16 cellular contexts compared by ENCODE assay signal in the genomic region with DNA sequence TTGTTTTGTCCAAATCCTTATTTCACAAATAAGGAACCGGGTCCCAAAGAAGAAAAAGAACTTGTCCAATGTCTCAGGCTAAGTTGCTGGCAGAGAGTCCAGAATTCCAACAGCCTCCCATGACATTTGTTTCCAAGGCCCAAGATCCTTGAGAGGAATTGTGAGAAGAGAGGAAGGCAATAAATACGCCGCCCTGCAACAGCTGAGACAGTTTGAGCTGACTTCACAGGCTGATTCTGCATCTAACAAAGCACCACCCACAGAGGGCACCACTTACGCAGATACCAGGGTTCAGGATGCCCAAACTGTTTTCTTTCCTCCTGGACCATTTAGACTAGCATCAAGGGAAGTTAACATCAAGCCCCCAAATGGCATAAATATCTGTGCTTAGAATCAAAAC.
DNase-seq lines count a peak whose midpoint lies in the region; ATAC-seq and TF ChIP-seq lines count a peak whose summit lies in the region.
"Had no signal": no experiment of that assay in that cellular context is flagged by ENCODE, and none has a peak within 500 bp of the region (broad histone marks: within the 10 kb centered on the region; RNA-seq: fewer than 3 reads in every experiment).

No MANE protein-coding gene starts in this region.

- H3K4me1 Mint-ChIP-seq in activated T-helper 17 cell treated with anti-CD3 and anti-CD28 coated beads, Interleukin-2, amount 50 U/mL, for 72 hours, result no peaks in the 10 kb centered on the region
- H3K4me1 Mint-ChIP-seq: CD8-positive, alpha-beta memory T cell; stimulated activated memory B cell treated with anti-CD40 and anti-IgM and Interleukin-4, amounts not matched to agents 10 μg/mL and 1 μg/mL and 100 μg/mL, for 72 hours; T-helper 17 cell had no signal

- in situ Hi-C loops in GM13977 (cut with MboI; ENCODE audit: low pct_unique_long_range_greater_than_20kb, low sequenced_read_pairs, unreplicated experiment), result no loop called here
- in situ Hi-C loops in SK-MEL-5 (cut with HindIII; ENCODE audit: low pct_unique_long_range_greater_than_20kb, low sequenced_read_pairs), result no loop called here

- no peaks in the 10 kb centered on the region for H3K36me3 Mint-ChIP-seq in activated T-helper 17 cell treated with anti-CD3 and anti-CD28 coated beads, Interleukin-2, amount 50 U/mL, for 72 hours (ENCODE audit: low read depth)
- H3K36me3 Mint-ChIP-seq: activated CD4-positive, alpha-beta memory T cell treated with anti-CD3 and anti-CD28 coated beads for 36 hours; CD8-positive, alpha-beta memory T cell; stimulated activated memory B cell treated with anti-CD40 and anti-IgM and Interleukin-4, amounts not matched to agents 10 μg/mL and 1 μg/mL and 100 μg/mL, for 72 hours had no signal

- H3K4me3 Mint-ChIP-seq in activated T-helper 17 cell treated with anti-CD3 and anti-CD28 coated beads, Interleukin-2, amount 50 U/mL, for 72 hours, result no peak overlapping the region
- H3K4me3 Mint-ChIP-seq: activated CD4-positive, alpha-beta memory T cell treated with anti-CD3 and anti-CD28 coated beads for 36 hours; CD8-positive, alpha-beta memory T cell; stimulated activated memory B cell treated with anti-CD40 and anti-IgM and Interleukin-4, amounts not matched to agents 10 μg/mL and 1 μg/mL and 100 μg/mL, for 72 hours; T-helper 17 cell had no signal

- no peak overlapping the region for H3K4me3 ChIP-seq in AG10803 (ENCODE audit: low read length)
- H3K4me3 ChIP-seq: gastrocnemius medialis had no signal

- H3K27me3 Mint-ChIP-seq in activated T-helper 17 cell treated with anti-CD3 and anti-CD28 coated beads, Interleukin-2, amount 50 U/mL, for 72 hours, result peaks cover 4% of the 10 kb centered on the region
- H3K27me3 Mint-ChIP-seq: activated CD4-positive, alpha-beta memory T cell treated with anti-CD3 and anti-CD28 coated beads for 36 hours; stimulated activated memory B cell treated with anti-CD40 and anti-IgM and Interleukin-4, amounts not matched to agents 10 μg/mL and 1 μg/mL and 100 μg/mL, for 72 hours; T-helper 17 cell had no signal

- DNase-seq in AG10803 (ENCODE audit: low read depth), result peak; percentile 57
- DNase-seq in GM13977 (ENCODE audit: low spot score), result no peak
- peak; percentile 30 for DNase-seq in SK-MEL-5 (ENCODE audit: low read depth, low spot score)
- peak; percentile 48 for DNase-seq in globus pallidus (ENCODE audit: low spot score)
- no peak for DNase-seq in NCI-H1417 (lab: John Stamatoyannopoulos, UW)
- DNase-seq in activated CD4-positive, alpha-beta T cell treated with anti-CD3 and anti-CD28 coated beads, Interleukin-2, amount 50 U/mL, for 4 hours, result no peak
- no peak for DNase-seq in stimulated activated naive CD8-positive, alpha-beta T cell treated with anti-CD3 and anti-CD28 coated beads, Interleukin-15, Interleukin-2, amounts not matched to agents 100 U/mL and 50 U/mL, for 24 hours
- DNase-seq: activated CD4-positive, alpha-beta memory T cell treated with anti-CD3 and anti-CD28 coated beads for 36 hours; activated naive CD4-positive, alpha-beta T cell treated with anti-CD3 and anti-CD28 coated beads, Interleukin-2, amount 50 U/mL, for 16 hours; CD8-positive, alpha-beta memory T cell; cortex of kidney; NCI-H1105; T-helper 17 cell had no signal

- TF ChIP-seq CTCF in AG10803 (conservative IDR thresholded peaks at IDR 0.05; ENCODE audit: low read length) (peak; percentile 47), GM13977 (IDR thresholded peaks at IDR 0.05; ENCODE audit: extremely low read depth, insufficient read depth, missing control alignments) (peak; percentile 9)

- H3K27ac Mint-ChIP-seq in activated T-helper 17 cell treated with anti-CD3 and anti-CD28 coated beads, Interleukin-2, amount 50 U/mL, for 72 hours, result no peak overlapping the region
- H3K27ac Mint-ChIP-seq: activated CD4-positive, alpha-beta memory T cell treated with anti-CD3 and anti-CD28 coated beads for 36 hours; CD8-positive, alpha-beta memory T cell; stimulated activated memory B cell treated with anti-CD40 and anti-IgM and Interleukin-4, amounts not matched to agents 10 μg/mL and 1 μg/mL and 100 μg/mL, for 72 hours; T-helper 17 cell had no signal

- H3K9me3 Mint-ChIP-seq in activated T-helper 17 cell treated with anti-CD3 and anti-CD28 coated beads, Interleukin-2, amount 50 U/mL, for 72 hours, result peaks cover 13% of the 10 kb centered on the region
- H3K9me3 Mint-ChIP-seq: activated CD4-positive, alpha-beta memory T cell treated with anti-CD3 and anti-CD28 coated beads for 36 hours had no signal

- no peak for ATAC-seq in activated T-helper 17 cell treated with anti-CD3 and anti-CD28 coated beads, Interleukin-2, amount 50 U/mL, for 72 hours (replicated peaks)
- no peak for ATAC-seq in stimulated activated naive CD8-positive, alpha-beta T cell treated with anti-CD3 and anti-CD28 coated beads, Interleukin-15, Interleukin-2, amounts not matched to agents 100 U/mL and 50 U/mL, for 24 hours
- ATAC-seq: stimulated activated memory B cell treated with anti-CD40 and anti-IgM and Interleukin-4, amounts not matched to agents 10 μg/mL and 1 μg/mL and 100 μg/mL, for 72 hours; T-helper 17 cell had no signal

Comparison
In these comparisons a context has a peak if more than half of its experiments do, and no peak if none do; other contexts are left out.
1. DNase-seq: peak in AG10803 (single experiment), SK-MEL-5 (single experiment) and globus pallidus (single experiment); none in GM13977 (single experiment), NCI-H1417 (0 of 3), activated CD4-positive, alpha-beta T cell treated with anti-CD3 and anti-CD28 coated beads, Interleukin-2, amount 50 U/mL, for 4 hours (0 of 2) and stimulated activated naive CD8-positive, alpha-beta T cell treated with anti-CD3 and anti-CD28 coated beads, Interleukin-15, Interleukin-2, amounts not matched to agents 100 U/mL and 50 U/mL, for 24 hours (single experiment).